Comparison of ENCODE assay signal across 8 cellular contexts in genomic region chr10:61943699-61944444, GRCh38. TPM values are rescaled to one million over a fixed set of nuclear protein-coding genes. Genes with fewer than 3 reads are reported as not detected.
DNase-seq lines count a peak whose midpoint lies in the region; ATAC-seq, FAIRE-seq and TF ChIP-seq lines count a peak whose summit lies in the region.

No MANE protein-coding gene starts in this region.

- intact Hi-C loops in Caco-2 (cut with micrococcal nuclease; ENCODE audit: unreplicated experiment): loop anchor here (1.0 kb wide), 1 partner anchor 8 kb away; no protein-coding TSS in a partner anchor

- peaks cover 43% of the 10 kb centered on the region for H3K4me1 Mint-ChIP-seq in Caco-2 (ENCODE audit: low read depth, unreplicated experiment)
- H3K4me1 Mint-ChIP-seq in memory B cell: peaks cover 27% of the 10 kb centered on the region

- H3K36me3 Mint-ChIP-seq in Caco-2 (ENCODE audit: insufficient read depth, unreplicated experiment): peaks cover 96% of the 10 kb centered on the region
- H3K36me3 Mint-ChIP-seq in memory B cell: peaks cover 30% of the 10 kb centered on the region

- CTCF ChIA-PET in Caco-2 (lab: Charles Lee): no interaction called here

- POLR2A ChIA-PET in Caco-2 (lab: Charles Lee): interaction anchor here (0.7 to 0.8 kb wide), 2 partner anchors 10 to 129 kb away, joined by 3 to 11 read pairs; no protein-coding TSS in a partner anchor

- no peak overlapping the region for H3K4me3 Mint-ChIP-seq in Caco-2 (ENCODE audit: unreplicated experiment)
- H3K4me3 Mint-ChIP-seq in memory B cell: peak overlapping the region; percentile 74

- ATAC-seq in GM21515 (IDR thresholded peaks at IDR 0.05; ENCODE audit: unreplicated experiment) (peak; percentile 38), memory B cell (ENCODE audit: low read depth) (peak; percentile 55)

- H3K4me3 ChIP-seq in Caco-2 (ENCODE audit: low read depth, low read length) (no peak overlapping the region), bronchial epithelial cell (ENCODE audit: low read depth, low read length) (no peak overlapping the region)

- H3K36me3 ChIP-seq in Caco-2 (ENCODE audit: control insufficient read depth, insufficient read depth, low read length) (peaks cover 3% of the 10 kb centered on the region), bronchial epithelial cell (ENCODE audit: control insufficient read depth, insufficient read depth, low read length) (peaks cover 8% of the 10 kb centered on the region)

- peaks cover 54% of the 10 kb centered on the region for H3K4me1 ChIP-seq in Caco-2

- H3K27me3 ChIP-seq in Caco-2 (replicated peaks; ENCODE audit: control insufficient read depth, insufficient read depth, low read length) (no peaks in the 10 kb centered on the region), bronchial epithelial cell (ENCODE audit: control insufficient read depth, insufficient read depth, low read length) (no peaks in the 10 kb centered on the region)

- TF ChIP-seq CTCF in Caco-2 (IDR thresholded peaks at IDR 0.05; ENCODE audit: insufficient read depth in 1 of 2, low read depth in 1 of 2, low read length in 1 of 2, severe bottlenecking in 1 of 2, unreplicated experiment in 1 of 2) (no peak), bronchial epithelial cell (IDR thresholded peaks at IDR 0.05; ENCODE audit: insufficient read depth, low read length, severe bottlenecking) (no peak)

- BruUV-seq in Caco-2 (replicated peaks; lab: Mats Ljungman, UMichigan): TSS peak; percentile 0

- FAIRE-seq in bronchial epithelial cell (lab: Jason Lieb, UNC): no peak

- H3K9me3 Mint-ChIP-seq in Caco-2 (ENCODE audit: unreplicated experiment) (no peaks in the 10 kb centered on the region), memory B cell (peaks cover 2% of the 10 kb centered on the region)

- H3K9me3 ChIP-seq in Caco-2: no peaks in the 10 kb centered on the region

- no peak for DNase-seq in Caco-2
- DNase-seq in M059J (ENCODE audit: low read depth): peak; percentile 53
- DNase-seq in bronchial epithelial cell (ENCODE audit: low read depth): peak; percentile 87
- DNase-seq in memory B cell (ENCODE audit: low spot score in 2 of 2): peak in 1 of 2 donors; percentile 22
- DNase-seq in stimulated activated naive CD4-positive, alpha-beta T cell treated with Interleukin-2 at 50 U/mL for 16 hours (lab: John Stamatoyannopoulos, UW): no peak
- no peak for DNase-seq in NCI-H82 (lab: John Stamatoyannopoulos, UW)
- no peak for DNase-seq in ureter (ENCODE audit: low spot score)

- H3K27ac Mint-ChIP-seq in Caco-2 (ENCODE audit: unreplicated experiment) (peak overlapping the region; percentile 60), memory B cell (peak overlapping the region; percentile 93)

- H3K27me3 Mint-ChIP-seq in Caco-2 (ENCODE audit: insufficient read depth, unreplicated experiment) (no peaks in the 10 kb centered on the region), memory B cell (no peaks in the 10 kb centered on the region)

RNA-seq across cellular contexts. Expression of gene ARID5B, which starts 42.4 kb away (rescaled TPM):
- total RNA-seq in Caco-2 (2022) (168 and 169 TPM in 2 replicates), bronchial epithelial cell (7.1 and 13.7 TPM in 2 replicates), ureter (63.7 TPM)
- 31.1 and 43.9 TPM in 2 replicates for total RNA-seq in M059J (2014; rRNA removed; shearing (Covaris generic))

Comparison
In these comparisons a context has a peak if more than half of its experiments do, and no peak if none do; other contexts are left out.
1. DNase-seq: peak in M059J (single experiment) and bronchial epithelial cell (single experiment); none in Caco-2 (0 of 2), stimulated activated naive CD4-positive, alpha-beta T cell treated with Interleukin-2 at 50 U/mL for 16 hours (single experiment), NCI-H82 (single experiment) and ureter (single experiment).